Comparison of ENCODE assay signal across 12 cellular contexts in the genomic region with DNA sequence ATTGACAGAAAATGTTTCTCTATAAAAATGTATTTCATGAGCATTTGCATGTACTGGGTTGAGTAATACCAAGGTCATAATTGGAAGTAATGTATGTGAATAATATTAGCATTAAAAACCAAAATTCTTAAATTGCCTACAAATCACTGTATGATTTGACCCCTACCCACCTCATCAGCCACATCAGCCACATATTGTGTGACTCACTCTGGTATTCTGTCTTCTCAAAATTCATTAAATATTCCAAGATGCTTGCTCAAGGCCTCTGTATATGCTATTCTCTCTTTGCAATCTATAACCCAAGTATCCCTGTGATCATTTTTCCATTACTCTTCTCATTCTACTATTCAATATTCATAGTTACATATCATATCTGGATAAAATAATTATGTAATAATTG.
"Had no signal": no experiment of that assay in that cellular context is flagged by ENCODE, and none has a peak within 500 bp of the region (broad histone marks: within the 10 kb centered on the region; RNA-seq: fewer than 3 reads in every experiment).

No MANE protein-coding gene starts in this region.

- ATAC-seq: activated T-cell treated with anti-CD3 and anti-CD28 coated beads, Interleukin-2, amount 50 U/mL, for 72 hours; heart right ventricle; T-helper 17 cell had no signal

- DNase-seq: activated CD4-positive, alpha-beta T cell treated with anti-CD3 and anti-CD28 coated beads, Interleukin-2, amount 50 U/mL, for 4 hours; activated gamma-delta T cell; activated T-cell treated with anti-CD3 and anti-CD28 coated beads, Interleukin-2, amount 50 U/mL, for 72 hours; adrenal gland; heart right ventricle; occipital lobe; stimulated activated CD4-positive, alpha-beta T cell treated with anti-CD3 and anti-CD28 coated beads, Interleukin-2, amount 100 ng/mL, for 24 hours; stimulated activated naive CD4-positive, alpha-beta T cell treated with Interleukin-2 at 50 U/mL for 16 hours; T-helper 17 cell; tibial artery; WERI-Rb-1 had no signal

- H3K27ac ChIP-seq: adrenal gland, coronary artery, heart right ventricle, tibial artery, WERI-Rb-1 had no signal

- H3K4me3 ChIP-seq: adrenal gland, coronary artery, heart right ventricle, tibial artery had no signal

- H3K27me3 ChIP-seq: adrenal gland, heart right ventricle, tibial artery had no signal

- H3K4me1 ChIP-seq: adrenal gland, tibial artery had no signal

- H3K9me3 ChIP-seq: adrenal gland, tibial artery had no signal

- H3K36me3 ChIP-seq: adrenal gland, WERI-Rb-1 had no signal
